Comparison of ENCODE assay signal across 22 cellular contexts in the genomic region with DNA sequence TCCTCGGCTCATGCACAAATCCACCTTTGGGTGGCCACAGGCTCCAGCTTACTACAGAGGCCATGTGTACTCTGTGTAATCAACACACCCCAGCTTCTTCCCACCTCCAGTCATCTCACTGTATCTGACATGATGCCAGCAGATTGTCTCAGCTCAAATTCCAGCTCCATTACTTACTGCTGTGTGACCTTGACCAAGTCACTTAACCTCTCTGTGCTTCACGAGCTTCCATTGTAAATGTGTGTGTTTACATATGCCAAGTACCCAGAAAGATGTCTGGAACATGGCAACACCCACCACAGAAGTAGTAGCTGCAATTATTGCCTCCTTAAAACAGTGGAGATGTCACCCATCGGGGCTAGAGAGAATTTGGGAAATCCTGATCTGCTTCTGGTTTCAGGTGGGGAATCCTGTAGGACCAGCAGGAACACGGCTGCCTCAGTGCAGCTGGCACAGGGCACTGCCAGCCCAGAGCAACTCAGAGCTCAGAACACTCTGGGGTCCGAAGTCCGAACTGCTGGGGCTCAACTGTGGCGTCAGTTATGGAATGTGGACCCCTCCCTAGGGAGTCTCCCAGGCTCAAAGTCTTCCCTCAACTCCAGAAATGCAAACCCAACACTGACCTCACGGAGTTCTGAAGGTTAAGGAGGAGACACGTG. TPM values are rescaled to one million over a fixed set of nuclear protein-coding genes. Genes with fewer than 3 reads are reported as not detected.
A peak's percentile ranks its signal among the peaks of the same experiment; 100 is the strongest.
DNase-seq lines count a peak whose midpoint lies in the region; FAIRE-seq and TF ChIP-seq lines count a peak whose summit lies in the region.
"Had no signal": no experiment of that assay in that cellular context is flagged by ENCODE, and none has a peak within 500 bp of the region (broad histone marks: within the 10 kb centered on the region; RNA-seq: fewer than 3 reads in every experiment).

No MANE protein-coding gene starts in this region.

- H4K91ac ChIP-seq in H1 (replicated peaks; ENCODE audit: insufficient read length, low read length): no peak overlapping the region

- no peak overlapping the region for H3K4ac ChIP-seq in H1 (replicated peaks; ENCODE audit: insufficient read length, low read depth, low read length)

- H3K79me1 ChIP-seq in H1 (ENCODE audit: low read depth, low read length): no peaks in the 10 kb centered on the region

- H3K36me3 ChIP-seq in H1 (ENCODE audit: control insufficient read depth in 2 of 4, insufficient read depth in 4 of 4, low read length in 3 of 4) (no peaks in the 10 kb centered on the region), PC-9 (ENCODE audit: low read depth) (no peaks in the 10 kb centered on the region)

- H3K4me3 ChIP-seq in H1 (ENCODE audit: extremely low read depth in 1 of 4, insufficient read depth in 2 of 4, low read depth in 3 of 4, low read length in 4 of 4) (no peak overlapping the region), PC-9 (no peak overlapping the region)
- H3K4me3 ChIP-seq: SK-N-MC had no signal

- CTCF ChIA-PET in H1 (lab: Charles Lee; ENCODE audit: partially characterized antibody) (interaction anchor here (0.8 to 2.1 kb wide), 8 partner anchors 11 to 248 kb away, joined by 3 to 9 read pairs (median 4); no protein-coding TSS in a partner anchor), PC-9 (lab: Charles Lee) (no interaction called here)

- no peak overlapping the region for H2BK20ac ChIP-seq in H1 (ENCODE audit: low read length)

- H3K4me1 ChIP-seq in H1 (replicated peaks in 1 of 4; ENCODE audit: control insufficient read depth in 3 of 4, insufficient read depth in 4 of 4, low read length in 3 of 4) (no peaks in the 10 kb centered on the region), PC-9 (replicated peaks; ENCODE audit: insufficient read depth) (no peaks in the 10 kb centered on the region)

- H3K79me2 ChIP-seq in H1 (ENCODE audit: control insufficient read depth in 1 of 2, insufficient read depth in 2 of 2, low read length in 2 of 2) (no peaks in the 10 kb centered on the region), PC-9 (ENCODE audit: low read depth) (no peaks in the 10 kb centered on the region)

- H3K56ac ChIP-seq in H1 (replicated peaks; ENCODE audit: insufficient read length, low read depth, low read length): no peak overlapping the region

- H2BK5ac ChIP-seq in H1 (ENCODE audit: low read depth, low read length): no peak overlapping the region

- no peak overlapping the region for H3K18ac ChIP-seq in H1 (ENCODE audit: extremely low read depth, low read length)

- 79% methylated on average over 9 of the region's 9 CpGs; no CpG with 5 or more reads in 1 of the 2 experiments for WGBS in H1 (ENCODE audit: extremely low coverage in 1 of 2, insufficient coverage in 1 of 2, insufficient read length in 1 of 2, insufficient replicate concordance in 2 of 2, low coverage in 1 of 2, low lambda C conversion rate in 2 of 2, missing lambda C conversion rate in 1 of 2), 2 experiments

- no peaks in the 10 kb centered on the region for H3K23me2 ChIP-seq in H1 (ENCODE audit: low read depth, low read length)

- no TSS peak for BruUV-seq in PC-9 (replicated peaks; lab: Mats Ljungman, UMichigan)

- H2AFZ ChIP-seq in H1 (ENCODE audit: low read length): no peak overlapping the region
- no peak overlapping the region for H2AFZ ChIP-seq in PC-9

- H3K27ac ChIP-seq in H1 (ENCODE audit: low read depth, low read length) (no peak overlapping the region), PC-9 (no peak overlapping the region)
- H3K27ac ChIP-seq: C4-2B, SK-N-MC had no signal

- FAIRE-seq in H1 (lab: Jason Lieb, UNC): no peak
- no peak for FAIRE-seq in GM12891 (lab: Jason Lieb, UNC)

- POLR2A ChIA-PET in H1 (lab: Charles Lee; ENCODE audit: partially characterized antibody): interaction anchor here (0.6 to 0.7 kb wide), 2 partner anchors 25 to 206 kb away, joined by 3 read pairs; a partner anchor contains a TSS
- POLR2A ChIA-PET in PC-9 (lab: Charles Lee; ENCODE audit: unreplicated experiment): no interaction called here

- no peak overlapping the region for H4K5ac ChIP-seq in H1 (ENCODE audit: insufficient read length, low read depth, low read length)

- TF ChIP-seq POLR2A in H1 (IDR thresholded peaks at IDR 0.05; ENCODE audit: control extremely low read depth in 1 of 2, low read depth in 2 of 2, low read length in 2 of 2): no peak
- TF ChIP-seq POLR2A in GM12891 (IDR thresholded peaks at IDR 0.05; ENCODE audit: low read depth, low read length): no peak

- no peak overlapping the region for H3K9ac ChIP-seq in H1 (replicated peaks in 1 of 4; ENCODE audit: extremely low read depth in 1 of 4, low read depth in 3 of 4, low read length in 3 of 4)

- no peak overlapping the region for H3K4me2 ChIP-seq in H1 (ENCODE audit: insufficient read depth in 1 of 2, low read depth in 2 of 2, low read length in 2 of 2)
- no peak overlapping the region for H3K4me2 ChIP-seq in PC-9

- no peak overlapping the region for H2BK15ac ChIP-seq in H1 (ENCODE audit: low read length)

- TF ChIP-seq EP300 in H1 (IDR thresholded peaks at IDR 0.05; ENCODE audit: borderline replicate concordance in 1 of 2, low read depth in 2 of 2, low read length in 2 of 2): no peak

- no peak for TF ChIP-seq RAD21 in H1 (IDR thresholded peaks at IDR 0.05 in 1 of 2, conservative IDR thresholded peaks at IDR 0.05 in 1 of 2; ENCODE audit: low read depth in 2 of 2, low read length in 2 of 2)

- intact Hi-C loops in PC-9 (cut with micrococcal nuclease; ENCODE audit: unreplicated experiment): no loop called here

- no peaks in the 10 kb centered on the region for H3K9me2 ChIP-seq in PC-9 (ENCODE audit: insufficient read depth)

- DNase-seq in LoVo (ENCODE audit: low spot score) (peak; percentile 73), H1 (ENCODE audit: low read depth in 1 of 2, low spot score in 2 of 2) (no peak), mucosa of gallbladder (ENCODE audit: low spot score) (peak; percentile 84), GM12891 (ENCODE audit: insufficient read length, low spot score) (no peak), SW480 (ENCODE audit: low spot score) (no peak), PC-9 (no peak)
- DNase-seq in activated CD8-positive, alpha-beta memory T cell treated with anti-CD3 and anti-CD28 coated beads for 24 hours: no peak
- DNase-seq: CD8-positive, alpha-beta memory T cell; DMS53; GDM1; GOT3; Karpas-422; NCI-H1694; NCI-H2081 treated with DMSO at 0.1 percent for 48 hours; NCI-H2171 treated with DMSO at 0.1 percent for 48 hours; NCI-H446; NCI-H526; OCI-M1; RPMI8226; SHP77 had no signal

- H4K20me1 ChIP-seq in H1 (replicated peaks in 1 of 2; ENCODE audit: control insufficient read depth in 1 of 2, insufficient read depth in 2 of 2, low read length in 2 of 2) (no peaks in the 10 kb centered on the region), PC-9 (ENCODE audit: insufficient read depth) (no peaks in the 10 kb centered on the region)

- H3K9me3 ChIP-seq in H1 (ENCODE audit: insufficient read depth in 2 of 2, low read depth in 1 of 2, low read length in 1 of 2): peaks cover 0 to 2% of the 10 kb centered on the region in 2 experiments; a peak in 1 of 4 replicates
- no peaks in the 10 kb centered on the region for H3K9me3 ChIP-seq in PC-9 (ENCODE audit: insufficient read depth, low read depth)

- H3K23ac ChIP-seq in H1 (ENCODE audit: insufficient read length): no peak overlapping the region

- H2BK12ac ChIP-seq in H1 (ENCODE audit: low read depth, low read length): no peak overlapping the region

- no peaks in the 10 kb centered on the region for H3F3A ChIP-seq in PC-9 (ENCODE audit: insufficient read depth, low read depth)

- H3K14ac ChIP-seq in H1 (ENCODE audit: insufficient read length): no peak overlapping the region

- no peak overlapping the region for H2BK120ac ChIP-seq in H1 (replicated peaks; ENCODE audit: low read depth, low read length)

- no peak for TF ChIP-seq CTCF in H1 (IDR thresholded peaks at IDR 0.05; ENCODE audit: control extremely low read depth in 1 of 3, insufficient read depth in 1 of 3, low read depth in 1 of 3, low read length in 3 of 3)
- no peak for TF ChIP-seq CTCF in PC-9 (conservative IDR thresholded peaks at IDR 0.05)

- H3K27me3 ChIP-seq in H1 (replicated peaks in 1 of 4; ENCODE audit: control insufficient read depth in 3 of 4, extremely low read depth in 1 of 4, insufficient read depth in 3 of 4, low read length in 3 of 4): peaks cover 0 to 3% (median 0%) of the 10 kb centered on the region in 4 experiments; a peak in 1 of 7 replicates
- peaks cover 29% of the 10 kb centered on the region; the same call in 1 of the 2 replicates for H3K27me3 ChIP-seq in PC-9 (ENCODE audit: insufficient read depth, low read depth)

- no peak overlapping the region for H4K8ac ChIP-seq in H1 (ENCODE audit: extremely low read depth, insufficient read depth, low read length)

- no peak overlapping the region for H2AK5ac ChIP-seq in H1 (ENCODE audit: low read depth, low read length)

TF ChIP-seq in H1, 55 proteins besides CTCF, POLR2A, EP300 and RAD21 (continues in another document):
- TF ChIP-seq SP4 (IDR thresholded peaks at IDR 0.05; ENCODE audit: low read length) (no peak), KDM1A (IDR thresholded peaks at IDR 0.05; ENCODE audit: borderline replicate concordance, low read length) (peak; percentile 97)

TF ChIP-seq in GM12891, 5 proteins besides CTCF, POLR2A, EP300 and RAD21 (continues in another document):
- TF ChIP-seq TAF1 (IDR thresholded peaks at IDR 0.05; ENCODE audit: low read depth, low read length): no peak

RNA-seq across cellular contexts. Expression of a gene that starts 21.2 kb away (rescaled TPM):
- 129 and 154 TPM in 2 replicates for total RNA-seq in H1 (2021; fragmentation: NEBNext Ultra II Directional; extraction: Animal tissue kit (Norgen Biotek cat#: 25700))
- 231 and 233 TPM in 2 replicates for polyA plus RNA-seq in H1 (2011; rRNA removed)
- polyA plus RNA-seq in H1 (2011; cell fraction: cytosol; rRNA removed): 264 TPM
- 473 TPM for polyA plus RNA-seq in H1 (2011; cell fraction: nucleus; rRNA removed)
- polyA plus RNA-seq in H1 (2012, experiment 1 of 2): 191 to 332 TPM (median 243 TPM) in 4 replicates
- polyA plus RNA-seq in H1 (2012, experiment 2 of 2): 170 TPM
- polyA plus RNA-seq in H1 (2013, experiment 1 of 2): 144 TPM
- polyA plus RNA-seq in H1 (2013, experiment 2 of 2): 158 TPM
- 183 and 191 TPM in 2 replicates for polyA minus RNA-seq in H1 (2011; rRNA and poly(A)+ RNA removed)
- polyA minus RNA-seq in H1 (2011; cell fraction: cytosol; rRNA and poly(A)+ RNA removed): 145 TPM
- 91.7 TPM for polyA minus RNA-seq in H1 (2011; cell fraction: nucleus; rRNA and poly(A)+ RNA removed)
- total RNA-seq in mucosa of gallbladder: 1,432 TPM
- 3,160 TPM for polyA plus RNA-seq in GM12891 (2012; ENCODE audit: low read depth, missing spikeins)
- 137 and 204 TPM in 2 replicates for total RNA-seq in PC-9 (2021)

RNA-seq across cellular contexts. Expression of a gene that starts 25.2 kb away (rescaled TPM):
- total RNA-seq in H1 (2021; fragmentation: NEBNext Ultra II Directional; extraction: Animal tissue kit (Norgen Biotek cat#: 25700)): 11.3 and 12.5 TPM in 2 replicates
- polyA plus RNA-seq in H1 (2011; rRNA removed): 16.3 and 17.0 TPM in 2 replicates
- polyA plus RNA-seq in H1 (2011; cell fraction: cytosol; rRNA removed): 17.9 TPM
- polyA plus RNA-seq in H1 (2011; cell fraction: nucleus; rRNA removed): 32.5 TPM
- 15.7 to 19.2 TPM (median 17.3 TPM) in 4 replicates for polyA plus RNA-seq in H1 (2012, experiment 1 of 2)
- polyA plus RNA-seq in H1 (2012, experiment 2 of 2): 15.6 TPM
- 20.9 TPM for polyA plus RNA-seq in H1 (2013, experiment 1 of 2)
- polyA plus RNA-seq in H1 (2013, experiment 2 of 2): 23.1 TPM
- 19.7 and 23.1 TPM in 2 replicates for polyA minus RNA-seq in H1 (2011; rRNA and poly(A)+ RNA removed)
- polyA minus RNA-seq in H1 (2011; cell fraction: cytosol; rRNA and poly(A)+ RNA removed): 12.0 TPM
- polyA minus RNA-seq in H1 (2011; cell fraction: nucleus; rRNA and poly(A)+ RNA removed): 18.4 TPM
- total RNA-seq in mucosa of gallbladder (31.7 TPM), PC-9 (2021) (11.8 and 13.5 TPM in 2 replicates)
- polyA plus RNA-seq in GM12891 (2012; ENCODE audit: low read depth, missing spikeins): 5.0 TPM

Comparison
In these comparisons a context has a peak if more than half of its experiments do, and no peak if none do; other contexts are left out.
1. DNase-seq: peak in LoVo (single experiment) and mucosa of gallbladder (single experiment); none in H1 (0 of 2), GM12891 (single experiment), activated CD8-positive, alpha-beta memory T cell treated with anti-CD3 and anti-CD28 coated beads for 24 hours (single experiment), SW480 (single experiment) and PC-9 (0 of 2).